Comparison of ENCODE assay signal across 16 cellular contexts in the genomic region with DNA sequence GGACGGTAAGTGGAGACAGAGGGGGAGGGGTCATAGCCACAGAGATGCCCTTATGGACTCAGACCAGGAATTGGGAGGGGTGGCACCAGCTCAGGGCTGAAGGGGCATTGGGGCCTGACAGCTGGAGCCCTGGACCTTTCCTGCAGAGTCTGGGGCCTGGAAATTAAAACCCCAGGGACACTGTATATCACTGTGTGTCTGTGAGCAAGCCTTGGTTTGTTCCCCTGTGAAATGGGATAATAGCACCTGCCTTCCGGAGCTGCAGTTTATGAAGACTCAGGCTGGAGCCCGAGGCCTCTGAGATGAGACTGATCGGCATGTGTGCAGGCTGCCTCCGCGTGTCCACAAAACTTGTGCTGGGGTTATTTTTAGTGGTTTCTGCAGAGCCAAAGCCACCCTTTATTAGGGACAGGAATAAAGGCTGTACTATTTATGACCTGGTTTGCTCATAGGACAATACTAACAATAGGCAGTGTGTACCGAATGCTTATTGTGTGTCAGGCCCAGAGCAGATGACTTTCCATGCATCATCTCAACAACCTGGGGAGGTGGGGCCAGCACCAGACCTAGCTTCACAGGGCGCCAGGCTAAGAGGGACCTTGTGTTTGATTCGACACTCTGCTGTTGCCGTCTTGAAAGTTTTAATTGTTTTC. TPM values are rescaled to one million over a fixed set of nuclear protein-coding genes. Genes with fewer than 3 reads are reported as not detected.
A peak's percentile ranks its signal among the peaks of the same experiment; 100 is the strongest.
DNase-seq lines count a peak whose midpoint lies in the region; ATAC-seq and TF ChIP-seq lines count a peak whose summit lies in the region.
"Had no signal": no experiment of that assay in that cellular context is flagged by ENCODE, and none has a peak within 500 bp of the region (broad histone marks: within the 10 kb centered on the region; RNA-seq: fewer than 3 reads in every experiment).

No MANE protein-coding gene starts in this region.

- H3K27me3 ChIP-seq in heart left ventricle = no peaks in the 10 kb centered on the region
- H3K27me3 ChIP-seq in CD4-positive, alpha-beta memory T cell (ENCODE audit: insufficient read depth, low read length) = no peaks in the 10 kb centered on the region

- CTCF ChIA-PET in Calu3 (lab: Charles Lee) = no interaction called here
- CTCF ChIA-PET in CD4-positive, alpha-beta memory T cell (lab: Charles Lee; ENCODE audit: partially characterized antibody) = no interaction called here

- POLR2A ChIA-PET in CD4-positive, alpha-beta memory T cell (lab: Charles Lee; ENCODE audit: partially characterized antibody) = no interaction called here

- H3K4me1 ChIP-seq in heart left ventricle = peaks cover 0 to 36% (median 9%) of the 10 kb centered on the region in 12 donors
- no peaks in the 10 kb centered on the region for H3K4me1 ChIP-seq in CD4-positive, alpha-beta memory T cell (ENCODE audit: insufficient read depth, low read length)

- no peak for ATAC-seq in natural killer cell treated with Interleukin-12 subunit alpha and Interleukin-12 subunit beta and Interleukin-15 and Interleukin-18, amount 100 ng/mL, for 72 hours
- ATAC-seq in natural killer cell = no peak
- ATAC-seq in heart left ventricle = peak; percentile 45 to 60 (median 53)
- ATAC-seq in HG02571 (IDR thresholded peaks at IDR 0.05; ENCODE audit: unreplicated experiment) = no peak

- H3K27me3 Mint-ChIP-seq in natural killer cell treated with Interleukin-12 subunit alpha and Interleukin-12 subunit beta and Interleukin-15 and Interleukin-18, amount 100 ng/mL, for 72 hours = peaks cover 12 to 17% of the 10 kb centered on the region in 2 donors
- peaks cover 9 to 10% of the 10 kb centered on the region in 2 donors for H3K27me3 Mint-ChIP-seq in natural killer cell (ENCODE audit: low read depth in 2 of 2)
- peaks cover 12% of the 10 kb centered on the region for H3K27me3 Mint-ChIP-seq in nephron (ENCODE audit: low read depth)
- peaks cover 41% of the 10 kb centered on the region for H3K27me3 Mint-ChIP-seq in Calu3 (ENCODE audit: unreplicated experiment)
- H3K27me3 Mint-ChIP-seq in CD4-positive, alpha-beta memory T cell = peaks cover 12 to 21% of the 10 kb centered on the region in 2 donors

- no peaks in the 10 kb centered on the region for H3K9me3 ChIP-seq in heart left ventricle
- no peaks in the 10 kb centered on the region for H3K9me3 ChIP-seq in CD4-positive, alpha-beta memory T cell (ENCODE audit: control insufficient read depth in 1 of 2, low read length in 2 of 2)

- DNase-seq in natural killer cell treated with Interleukin-12 subunit alpha and Interleukin-12 subunit beta and Interleukin-15 and Interleukin-18, amount 100 ng/mL, for 72 hours (ENCODE audit: low spot score) = peak; percentile 32
- DNase-seq in natural killer cell (no peak), heart left ventricle (peak in 3 of 5 donors; percentile 40 to 77 (median 49)), substantia nigra (lab: John Stamatoyannopoulos, UW) (no peak), Calu3 (no peak)
- DNase-seq in CD4-positive, alpha-beta memory T cell = no peak
- DNase-seq: 8988T; C1 segment of cervical spinal cord; COR-L47; GOT3; Kasumi-1; NCI-H2029; NCI-H524 treated with DMSO at 0.1 percent for 48 hours; NK-92 treated with Interleukin-12 subunit alpha and Interleukin-12 subunit beta, amount 100 ng/mL, for 24 hours had no signal

- intact Hi-C loops in natural killer cell (cut with micrococcal nuclease) (no loop called here), heart left ventricle (cut with DNase I) (no loop called here), Calu3 (cut with micrococcal nuclease; ENCODE audit: unreplicated experiment) (no loop called here)
- intact Hi-C loops in CD4-positive, alpha-beta memory T cell (cut with micrococcal nuclease) = no loop called here

- WGBS in heart left ventricle, 4 donors = 38 to 62% (median 50%) methylated on average over 10 of the region's 10 CpGs

- no peaks in the 10 kb centered on the region for H3K9me3 Mint-ChIP-seq in natural killer cell treated with Interleukin-12 subunit alpha and Interleukin-12 subunit beta and Interleukin-15 and Interleukin-18, amount 100 ng/mL, for 72 hours
- no peaks in the 10 kb centered on the region for H3K9me3 Mint-ChIP-seq in natural killer cell
- H3K9me3 Mint-ChIP-seq in nephron = no peaks in the 10 kb centered on the region
- no peaks in the 10 kb centered on the region for H3K9me3 Mint-ChIP-seq in Calu3 (ENCODE audit: low read depth, unreplicated experiment)
- H3K9me3 Mint-ChIP-seq in CD4-positive, alpha-beta memory T cell = peaks cover 0 to 1% (median 0%) of the 10 kb centered on the region in 8 donors

- H3K36me3 Mint-ChIP-seq in natural killer cell treated with Interleukin-12 subunit alpha and Interleukin-12 subunit beta and Interleukin-15 and Interleukin-18, amount 100 ng/mL, for 72 hours = no peaks in the 10 kb centered on the region
- H3K36me3 Mint-ChIP-seq in natural killer cell (no peaks in the 10 kb centered on the region), nephron (ENCODE audit: low read depth) (no peaks in the 10 kb centered on the region), Calu3 (ENCODE audit: insufficient read depth, unreplicated experiment) (peaks cover 5% of the 10 kb centered on the region)
- H3K36me3 Mint-ChIP-seq in CD4-positive, alpha-beta memory T cell = no peaks in the 10 kb centered on the region

- TF ChIP-seq POLR2A in heart left ventricle (IDR thresholded peaks at IDR 0.05) = peak in 1 of 2 donors; percentile 59

- H3K27ac ChIP-seq in heart left ventricle (peak overlapping the region; percentile 78 to 99 (median 94)), substantia nigra (ENCODE audit: low read depth, low read length, poor library complexity, severe bottlenecking) (peak overlapping the region; percentile 41)
- H3K27ac ChIP-seq in CD4-positive, alpha-beta memory T cell (ENCODE audit: low read depth, low read length) = no peak overlapping the region

- TF ChIP-seq CTCF in natural killer cell (IDR thresholded peaks at IDR 0.05) (no peak), heart left ventricle (IDR thresholded peaks at IDR 0.05) (no peak), nephron (IDR thresholded peaks at IDR 0.05; ENCODE audit: unreplicated experiment in 3 of 3) (no peak), Calu3 (IDR thresholded peaks at IDR 0.05; ENCODE audit: unreplicated experiment) (no peak)

- no TSS peak for BruUV-seq in Calu3 (replicated peaks; lab: Mats Ljungman, UMichigan)

- H3K4me3 Mint-ChIP-seq in natural killer cell treated with Interleukin-12 subunit alpha and Interleukin-12 subunit beta and Interleukin-15 and Interleukin-18, amount 100 ng/mL, for 72 hours = no peak overlapping the region
- H3K4me3 Mint-ChIP-seq in natural killer cell (no peak overlapping the region), nephron (peak overlapping the region; percentile 8 to 84 (median 82)), Calu3 (ENCODE audit: low read depth, unreplicated experiment) (no peak overlapping the region)
- peak overlapping the region in 1 of 8 donors; percentile 31 for H3K4me3 Mint-ChIP-seq in CD4-positive, alpha-beta memory T cell

- peak overlapping the region; percentile 9 to 69 (median 60) for H3K4me3 ChIP-seq in heart left ventricle
- no peak overlapping the region for H3K4me3 ChIP-seq in CD4-positive, alpha-beta memory T cell (ENCODE audit: low read length in 2 of 2)

- peaks cover 0 to 10% (median 0%) of the 10 kb centered on the region in 9 donors for H3K36me3 ChIP-seq in heart left ventricle
- H3K36me3 ChIP-seq in CD4-positive, alpha-beta memory T cell (ENCODE audit: insufficient read depth, low read length) = no peaks in the 10 kb centered on the region

- no peaks in the 10 kb centered on the region for H3K4me1 Mint-ChIP-seq in natural killer cell treated with Interleukin-12 subunit alpha and Interleukin-12 subunit beta and Interleukin-15 and Interleukin-18, amount 100 ng/mL, for 72 hours (ENCODE audit: low read depth in 2 of 2)
- H3K4me1 Mint-ChIP-seq in natural killer cell = no peaks in the 10 kb centered on the region
- H3K4me1 Mint-ChIP-seq in nephron = peaks cover 57% of the 10 kb centered on the region
- no peaks in the 10 kb centered on the region for H3K4me1 Mint-ChIP-seq in Calu3 (ENCODE audit: low read depth, unreplicated experiment)
- no peaks in the 10 kb centered on the region for H3K4me1 Mint-ChIP-seq in CD4-positive, alpha-beta memory T cell

- H3K27ac Mint-ChIP-seq in natural killer cell treated with Interleukin-12 subunit alpha and Interleukin-12 subunit beta and Interleukin-15 and Interleukin-18, amount 100 ng/mL, for 72 hours = no peak overlapping the region
- H3K27ac Mint-ChIP-seq in natural killer cell = no peak overlapping the region
- no peak overlapping the region for H3K27ac Mint-ChIP-seq in nephron
- H3K27ac Mint-ChIP-seq in Calu3 (ENCODE audit: unreplicated experiment) = no peak overlapping the region
- no peak overlapping the region for H3K27ac Mint-ChIP-seq in CD4-positive, alpha-beta memory T cell

RNA-seq across cellular contexts. Expression of a gene that starts 22.6 kb away (rescaled TPM):
- total RNA-seq in natural killer cell treated with Interleukin-12 subunit alpha and Interleukin-12 subunit beta and Interleukin-15 and Interleukin-18, amount 100 ng/mL, for 72 hours = under 1 TPM in 1 of 2 donors, not detected in 1; 0.19 TPM
- 1 to 10 TPM in 1 of 3 donors, under 1 TPM in 2; 0.18 to 1.0 (median 0.21) TPM for total RNA-seq in natural killer cell
- 100 to 1,000 TPM in 7 of 9 donors, 10 to 100 TPM in 2; 50.7 to 306 (median 144) TPM for total RNA-seq in heart left ventricle
- 100 to 1,000 TPM in 1 of 2 donors, 10 to 100 TPM in 1; 12.8 to 448 TPM for polyA plus RNA-seq in heart left ventricle
- total RNA-seq in Calu3 (2022) = 0.52 and 0.73 TPM in 2 replicates
- under 1 TPM; 0.39 to 0.47 TPM for total RNA-seq in CD4-positive, alpha-beta memory T cell
- polyA plus RNA-seq in CD4-positive, alpha-beta memory T cell = under 1 TPM in 1 of 2 donors, not detected in 1; 0.32 TPM

RNA-seq across cellular contexts. Expression of a gene that starts 22.6 kb away (rescaled TPM):
- total RNA-seq in natural killer cell treated with Interleukin-12 subunit alpha and Interleukin-12 subunit beta and Interleukin-15 and Interleukin-18, amount 100 ng/mL, for 72 hours = 10 to 100 TPM; 53.3 to 71.3 TPM
- 10 to 100 TPM; 27.4 to 35.4 (median 30.3) TPM for total RNA-seq in natural killer cell
- 10 to 100 TPM; 17.8 to 38.1 (median 26.8) TPM for total RNA-seq in heart left ventricle
- 10 to 100 TPM; 32.3 to 38.7 TPM for polyA plus RNA-seq in heart left ventricle
- 110 and 116 TPM in 2 replicates for total RNA-seq in Calu3 (2022)
- total RNA-seq in CD4-positive, alpha-beta memory T cell = 10 to 100 TPM; 41.0 to 43.3 TPM
- polyA plus RNA-seq in CD4-positive, alpha-beta memory T cell = 10 to 100 TPM; 32.2 to 38.6 TPM

Comparison
In these comparisons a context has a peak if more than half of its experiments do, and no peak if none do; other contexts are left out.
1. DNase-seq: peak in natural killer cell treated with Interleukin-12 subunit alpha and Interleukin-12 subunit beta and Interleukin-15 and Interleukin-18, amount 100 ng/mL, for 72 hours (single experiment) and heart left ventricle (3 of 5); none in natural killer cell (single experiment), substantia nigra (0 of 49), Calu3 (single experiment) and CD4-positive, alpha-beta memory T cell (0 of 5).
2. ATAC-seq: peak in heart left ventricle (4 of 4); none in natural killer cell treated with Interleukin-12 subunit alpha and Interleukin-12 subunit beta and Interleukin-15 and Interleukin-18, amount 100 ng/mL, for 72 hours (0 of 2), natural killer cell (0 of 3) and HG02571 (single experiment).
3. H3K4me3 Mint-ChIP-seq: peak in nephron (3 of 3); none in natural killer cell treated with Interleukin-12 subunit alpha and Interleukin-12 subunit beta and Interleukin-15 and Interleukin-18, amount 100 ng/mL, for 72 hours (single experiment), natural killer cell (single experiment) and Calu3 (single experiment).
4. H3K4me3 ChIP-seq: peak in heart left ventricle (12 of 12); none in CD4-positive, alpha-beta memory T cell (0 of 2).
5. RNA of a gene that starts 22.6 kb away (total RNA-seq): 50.7 to 306 TPM in heart left ventricle; 0.52 to 0.73 TPM in Calu3, 0.39 to 0.47 TPM in CD4-positive, alpha-beta memory T cell, 0.18 to 1.0 TPM in natural killer cell and 0.19 TPM in natural killer cell treated with Interleukin-12 subunit alpha and Interleukin-12 subunit beta and Interleukin-15 and Interleukin-18, amount 100 ng/mL, for 72 hours; every median in the first group is over 10 times any median in the second.